In the genomic region with DNA sequence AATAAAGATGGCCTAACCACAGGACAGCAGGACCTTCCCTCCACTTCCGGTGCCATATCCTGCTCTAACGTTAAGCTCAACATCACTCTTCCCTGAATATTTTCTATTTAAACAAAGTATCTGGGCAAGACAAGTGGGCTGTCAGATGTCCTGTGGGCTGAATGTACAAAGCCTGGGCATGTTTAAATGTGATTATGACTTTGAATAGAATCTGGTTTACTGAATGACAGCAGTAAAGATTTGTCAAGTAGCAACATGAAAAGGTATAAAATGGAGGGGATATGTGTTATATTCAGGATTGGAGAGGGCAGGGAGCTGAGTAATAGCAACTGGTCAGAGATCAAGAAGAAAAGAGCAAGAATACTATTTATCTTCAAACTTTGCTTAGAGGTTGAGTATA, we compare ENCODE assay signal across 20 cellular contexts.
A peak's percentile ranks its signal among the peaks of the same experiment; 100 is the strongest.
DNase-seq lines count a peak whose midpoint lies in the region; ATAC-seq, FAIRE-seq and TF ChIP-seq lines count a peak whose summit lies in the region.
"Had no signal": no experiment of that assay in that cellular context is flagged by ENCODE, and none has a peak within 500 bp of the region (broad histone marks: within the 10 kb centered on the region; RNA-seq: fewer than 3 reads in every experiment).

No MANE protein-coding gene starts in this region.

- 46 to 60% (median 56%) methylated on average over 2 of the region's 2 CpGs for WGBS in heart left ventricle, 4 donors

- H3K9me3 ChIP-seq in BLaER1 (no peaks in the 10 kb centered on the region), T-helper 17 cell (ENCODE audit: control insufficient read depth, low read length, poor library complexity, severe bottlenecking) (no peaks in the 10 kb centered on the region), heart left ventricle (no peaks in the 10 kb centered on the region)
- H3K9me3 ChIP-seq: A549 had no signal

- no peaks in the 10 kb centered on the region for H3K36me3 Mint-ChIP-seq in T-helper 17 cell (ENCODE audit: low read depth)
- H3K36me3 Mint-ChIP-seq in T-helper 2 cell treated with Interferon-gamma antibody and Interleukin-4, amounts not matched to agents 5 μg/mL and 100 μg/mL, for 36 hours (ENCODE audit: low read depth): no peaks in the 10 kb centered on the region
- H3K36me3 Mint-ChIP-seq: CD4-positive, CD25-positive, alpha-beta regulatory T cell had no signal

- no peaks in the 10 kb centered on the region for H4K20me1 ChIP-seq in BLaER1

- H3K4me1 Mint-ChIP-seq in T-helper 17 cell: peaks cover 19% of the 10 kb centered on the region
- H3K4me1 Mint-ChIP-seq in T-helper 2 cell treated with Interferon-gamma antibody and Interleukin-4, amounts not matched to agents 5 μg/mL and 100 μg/mL, for 36 hours (ENCODE audit: low read depth): no peaks in the 10 kb centered on the region

- H3K36me3 ChIP-seq in BLaER1 (no peaks in the 10 kb centered on the region), heart left ventricle (no peaks in the 10 kb centered on the region)

- DNase-seq in GM12865 (ENCODE audit: low read depth) (peak; percentile 9), T-helper 17 cell (no peak), NCI-H2081 treated with DMSO at 0.1 percent for 48 hours (lab: John Stamatoyannopoulos, UW) (no peak), heart left ventricle (no peak)
- no peak for DNase-seq in T-helper 2 cell treated with Interferon-gamma antibody and Interleukin-4, amounts not matched to agents 5 μg/mL and 100 μg/mL, for 36 hours (ENCODE audit: low spot score)
- DNase-seq: H9; NCI-H187; NCI-H2107; NCI-H510A; NK-92 treated with Interleukin-12 subunit alpha and Interleukin-12 subunit beta, amount 100 ng/mL, for 24 hours; SHP77 treated with DMSO at 0.1 percent for 48 hours had no signal

- peaks cover 34% of the 10 kb centered on the region for H3K4me1 ChIP-seq in BLaER1
- peaks cover 0 to 13% (median 6%) of the 10 kb centered on the region in 12 donors for H3K4me1 ChIP-seq in heart left ventricle
- H3K4me1 ChIP-seq: A549 had no signal

- H3K27ac Mint-ChIP-seq in T-helper 17 cell: peak overlapping the region; percentile 85
- H3K27ac Mint-ChIP-seq in T-helper 2 cell treated with Interferon-gamma antibody and Interleukin-4, amounts not matched to agents 5 μg/mL and 100 μg/mL, for 36 hours: no peak overlapping the region
- H3K27ac Mint-ChIP-seq: B cell; CD4-positive, CD25-positive, alpha-beta regulatory T cell; H9; HFFc6 had no signal

- no peak for TF ChIP-seq CTCF in GM12865 (IDR thresholded peaks at IDR 0.05; ENCODE audit: insufficient read depth, low read depth, low read length, missing control alignments)
- TF ChIP-seq CTCF in heart left ventricle (IDR thresholded peaks at IDR 0.05): no peak

- peak; percentile 27 for FAIRE-seq in islet of Langerhans (lab: Jason Lieb, UNC)
- FAIRE-seq: A549 had no signal

- H3K27me3 ChIP-seq in BLaER1: no peaks in the 10 kb centered on the region
- peaks cover 0 to 14% (median 0%) of the 10 kb centered on the region in 9 donors for H3K27me3 ChIP-seq in heart left ventricle

- H3K4me3 ChIP-seq in BLaER1 (peak overlapping the region; percentile 11; the same call in 1 of the 2 replicates), GM12865 (ENCODE audit: low read depth, low read length) (no peak overlapping the region), heart left ventricle (no peak overlapping the region)
- H3K4me3 ChIP-seq: A549, GM23248 had no signal

- H3K27ac ChIP-seq in BLaER1: peak overlapping the region; percentile 59
- H3K27ac ChIP-seq in heart left ventricle: no peak overlapping the region
- H3K27ac ChIP-seq: A549, GM23248, HL-60, RWPE1 had no signal

- peak overlapping the region; percentile 60 for H3K4me3 Mint-ChIP-seq in T-helper 17 cell
- H3K4me3 Mint-ChIP-seq in T-helper 2 cell treated with Interferon-gamma antibody and Interleukin-4, amounts not matched to agents 5 μg/mL and 100 μg/mL, for 36 hours: no peak overlapping the region
- H3K4me3 Mint-ChIP-seq: B cell; CD4-positive, CD25-positive, alpha-beta regulatory T cell; H9; HFFc6 had no signal

- peak overlapping the region; percentile 81 for H3K4me2 ChIP-seq in BLaER1
- H3K4me2 ChIP-seq: A549 had no signal

- ATAC-seq in T-helper 17 cell (no peak), heart left ventricle (no peak)

- intact Hi-C loops in heart left ventricle (cut with DNase I): loop anchor here in 5 of 10 donors (5.0 to 10.0 kb wide), 4 partner anchors 869 to 1889 kb away; no protein-coding TSS in a partner anchor

- peaks cover 22% of the 10 kb centered on the region for H3K27me3 Mint-ChIP-seq in T-helper 17 cell
- H3K27me3 Mint-ChIP-seq in T-helper 2 cell treated with Interferon-gamma antibody and Interleukin-4, amounts not matched to agents 5 μg/mL and 100 μg/mL, for 36 hours (ENCODE audit: low read depth): no peaks in the 10 kb centered on the region
- H3K27me3 Mint-ChIP-seq: B cell; CD4-positive, CD25-positive, alpha-beta regulatory T cell had no signal

- TF ChIP-seq POLR2A in heart left ventricle (IDR thresholded peaks at IDR 0.05): no peak

- H3K9ac ChIP-seq in BLaER1: no peak overlapping the region
- H3K9ac ChIP-seq: GM23248 had no signal

- no peaks in the 10 kb centered on the region for H3K9me3 Mint-ChIP-seq in T-helper 2 cell treated with Interferon-gamma antibody and Interleukin-4, amounts not matched to agents 5 μg/mL and 100 μg/mL, for 36 hours
- H3K9me3 Mint-ChIP-seq: CD4-positive, CD25-positive, alpha-beta regulatory T cell; H9; HFFc6 had no signal
